8 cellular contexts compared by ENCODE assay signal in genomic region chr12:47820631-47821345, GRCh38. TPM values are rescaled to one million over a fixed set of nuclear protein-coding genes. Genes with fewer than 3 reads are reported as not detected.
DNase-seq lines count a peak whose midpoint lies in the region; ATAC-seq and TF ChIP-seq lines count a peak whose summit lies in the region.

No MANE protein-coding gene starts in this region.

- peak; percentile 87 for ATAC-seq in aorta (ENCODE audit: low FRiP score)

- peak overlapping the region; percentile 99 for H3K27ac Mint-ChIP-seq in activated naive CD4-positive, alpha-beta T cell treated with anti-CD3 and anti-CD28 coated beads for 36 hours

- TF ChIP-seq CTCF in GM10266 (IDR thresholded peaks at IDR 0.05; ENCODE audit: control insufficient read depth, insufficient read depth, low read depth, missing control alignments): no peak

- no peaks in the 10 kb centered on the region for H3K9me3 ChIP-seq in esophagus (ENCODE audit: control insufficient read depth in 2 of 2, insufficient read depth in 1 of 2, low read depth in 1 of 2, low read length in 1 of 2)
- H3K9me3 ChIP-seq in muscle layer of colon (ENCODE audit: low read length): no peaks in the 10 kb centered on the region
- H3K9me3 ChIP-seq in aorta (ENCODE audit: control insufficient read depth, low read length): no peaks in the 10 kb centered on the region

- DNase-seq in activated naive CD4-positive, alpha-beta T cell treated with anti-CD3 and anti-CD28 coated beads for 36 hours: no peak
- DNase-seq in activated naive CD4-positive, alpha-beta T cell (lab: John Stamatoyannopoulos, UW): no peak
- DNase-seq in T1000 (lab: John Stamatoyannopoulos, UW): peak; percentile 74
- peak; percentile 92 to 93 for DNase-seq in aorta
- no peak for DNase-seq in T-helper 9 cell
- DNase-seq in GM10266 (ENCODE audit: extremely low spot score): no peak

- peak overlapping the region; percentile 77 to 94 for H3K4me3 ChIP-seq in esophagus (ENCODE audit: low read depth in 1 of 2, low read length in 2 of 2)
- peak overlapping the region; percentile 33 to 94 for H3K4me3 ChIP-seq in muscle layer of colon (ENCODE audit: low read depth in 1 of 2, low read length in 2 of 2)
- peak overlapping the region; percentile 86 to 96 for H3K4me3 ChIP-seq in aorta (ENCODE audit: low read length in 2 of 2)

- peaks cover 63% of the 10 kb centered on the region for H3K4me1 Mint-ChIP-seq in activated naive CD4-positive, alpha-beta T cell treated with anti-CD3 and anti-CD28 coated beads for 36 hours (ENCODE audit: low read depth)

- WGBS in esophagus, 2 donors: 21 to 31% methylated on average over 17 of the region's 17 CpGs
- 5 to 6% methylated on average over 17 of the region's 17 CpGs for WGBS in aorta, 2 donors

- H3K9me3 Mint-ChIP-seq in activated naive CD4-positive, alpha-beta T cell treated with anti-CD3 and anti-CD28 coated beads for 36 hours: no peaks in the 10 kb centered on the region

- H3K36me3 ChIP-seq in esophagus (ENCODE audit: control insufficient read depth in 2 of 2, insufficient read depth in 2 of 2, low read length in 1 of 2) (no peaks in the 10 kb centered on the region), muscle layer of colon (ENCODE audit: insufficient read depth, low read length) (no peaks in the 10 kb centered on the region), aorta (ENCODE audit: control insufficient read depth in 1 of 2, insufficient read depth in 2 of 2, low read length in 1 of 2) (no peaks in the 10 kb centered on the region)

- H3K27me3 ChIP-seq in esophagus (ENCODE audit: control insufficient read depth in 1 of 2, insufficient read depth in 2 of 2, low read length in 2 of 2) (no peaks in the 10 kb centered on the region), muscle layer of colon (ENCODE audit: control insufficient read depth in 1 of 2, insufficient read depth in 2 of 2, low read length in 2 of 2) (no peaks in the 10 kb centered on the region), aorta (ENCODE audit: control insufficient read depth in 1 of 2, insufficient read depth in 2 of 2, low read length in 1 of 2) (no peaks in the 10 kb centered on the region)

- peak overlapping the region; percentile 98 for H3K27ac ChIP-seq in esophagus (ENCODE audit: low read depth in 2 of 2, low read length in 1 of 2)
- peak overlapping the region; percentile 98 for H3K27ac ChIP-seq in muscle layer of colon (ENCODE audit: low read depth, low read length)
- H3K27ac ChIP-seq in aorta (ENCODE audit: low read depth in 1 of 2, low read length in 2 of 2): peak overlapping the region; percentile 96 to 97

- H3K36me3 Mint-ChIP-seq in activated naive CD4-positive, alpha-beta T cell treated with anti-CD3 and anti-CD28 coated beads for 36 hours (ENCODE audit: low read depth): peaks cover 31% of the 10 kb centered on the region

- peak overlapping the region; percentile 95 for H3K4me3 Mint-ChIP-seq in activated naive CD4-positive, alpha-beta T cell treated with anti-CD3 and anti-CD28 coated beads for 36 hours

- no peaks in the 10 kb centered on the region for H3K27me3 Mint-ChIP-seq in activated naive CD4-positive, alpha-beta T cell treated with anti-CD3 and anti-CD28 coated beads for 36 hours (ENCODE audit: low read depth)

- peak overlapping the region; percentile 71 for H3K9ac ChIP-seq in muscle layer of colon (ENCODE audit: low read length)

- intact Hi-C loops in activated naive CD4-positive, alpha-beta T cell treated with anti-CD3 and anti-CD28 coated beads for 36 hours (cut with micrococcal nuclease): loop anchor here (1.0 kb wide), 1 partner anchor 12 kb away; no protein-coding TSS in a partner anchor
- intact Hi-C loops in aorta (cut with DNase I): no loop called here

- CTCF ChIA-PET in activated naive CD4-positive, alpha-beta T cell treated with anti-CD3 and anti-CD28 coated beads for 36 hours (lab: Charles Lee): interaction anchor here (1.2 to 27.8 kb wide), 4 partner anchors 12 to 53 kb away, joined by 3 to 848 read pairs (median 6); no protein-coding TSS in a partner anchor

- H3K4me1 ChIP-seq in esophagus (ENCODE audit: control insufficient read depth in 2 of 2, insufficient read depth in 2 of 2, low read length in 1 of 2) (peaks cover 2 to 34% of the 10 kb centered on the region in 2 donors), muscle layer of colon (ENCODE audit: insufficient read depth, low read length) (peaks cover 78% of the 10 kb centered on the region), aorta (ENCODE audit: control insufficient read depth in 1 of 2, insufficient read depth in 2 of 2, low read length in 2 of 2) (peaks cover 6 to 13% of the 10 kb centered on the region in 2 donors)

RNA-seq across cellular contexts. Expression of gene HDAC7, which starts 1.1 kb away (rescaled TPM):
- 100 to 1,000 TPM; 272 to 289 TPM for total RNA-seq in activated naive CD4-positive, alpha-beta T cell treated with anti-CD3 and anti-CD28 coated beads for 36 hours
- 10 to 100 TPM; 20.9 to 35.6 TPM for polyA plus RNA-seq in esophagus
- total RNA-seq in aorta: 100 to 1,000 TPM; 144 to 192 TPM
- polyA plus RNA-seq in aorta: 10 to 100 TPM; 17.0 to 93.4 TPM

RNA-seq across cellular contexts. Expression of gene SLC48A1, which starts 47.8 kb away (rescaled TPM):
- total RNA-seq in activated naive CD4-positive, alpha-beta T cell treated with anti-CD3 and anti-CD28 coated beads for 36 hours: 10 to 100 TPM; 16.6 to 21.0 TPM
- 10 to 100 TPM; 17.7 to 20.6 TPM for polyA plus RNA-seq in esophagus
- 10 to 100 TPM; 35.7 to 51.3 TPM for total RNA-seq in aorta
- 10 to 100 TPM; 19.7 to 33.6 TPM for polyA plus RNA-seq in aorta

Comparison
In these comparisons a context has a peak if more than half of its experiments do, and no peak if none do; other contexts are left out.
1. DNase-seq: peak in T1000 (single experiment) and aorta (2 of 2); none in activated naive CD4-positive, alpha-beta T cell treated with anti-CD3 and anti-CD28 coated beads for 36 hours (single experiment), activated naive CD4-positive, alpha-beta T cell (0 of 4), T-helper 9 cell (single experiment) and GM10266 (single experiment).
2. Peak in every context shown above with its lines, with median percentiles within 50 percentile points of each other: H3K27ac ChIP-seq and H3K4me3 ChIP-seq.